ENCODE assay signal across 8 cellular contexts in the genomic region with DNA sequence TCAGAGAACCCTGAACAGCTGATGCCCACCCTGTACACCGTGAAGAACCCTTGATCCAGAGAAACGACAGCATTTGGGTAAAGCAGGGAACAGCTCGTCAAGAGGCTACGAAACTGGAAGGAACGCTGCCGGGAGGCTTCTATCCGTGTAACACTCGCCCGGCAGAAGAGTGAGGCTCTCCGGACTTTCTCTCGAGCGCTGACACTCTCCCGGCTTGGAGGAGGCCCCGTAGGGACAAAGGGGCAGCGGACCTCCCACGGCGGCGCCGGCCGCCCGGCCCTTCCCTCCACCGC. TPM values are rescaled to one million over a fixed set of nuclear protein-coding genes. Genes with fewer than 3 reads are reported as not detected.
DNase-seq lines count a peak whose midpoint lies in the region; ATAC-seq and TF ChIP-seq lines count a peak whose summit lies in the region.

No MANE protein-coding gene starts in this region.

- POLR2A ChIA-PET in activated CD8-positive, alpha-beta T cell treated with anti-CD3 and anti-CD28 coated beads for 36 hours (lab: Charles Lee), result interaction anchor here (1.1 to 13.4 kb wide), 6 partner anchors 15 to 74 kb away, joined by 3 to 126 read pairs (median 4); a partner anchor contains a TSS

- no peak for TF ChIP-seq CTCF in activated CD8-positive, alpha-beta T cell treated with anti-CD3 and anti-CD28 coated beads for 36 hours (IDR thresholded peaks at IDR 0.05)

- H3K36me3 Mint-ChIP-seq in activated CD8-positive, alpha-beta T cell treated with anti-CD3 and anti-CD28 coated beads for 36 hours (ENCODE audit: low read depth), result peaks cover 1% of the 10 kb centered on the region

- H3K9me3 ChIP-seq in iPS-15b (ENCODE audit: control insufficient read depth, insufficient read depth, low read length) (no peaks in the 10 kb centered on the region), subcutaneous abdominal adipose tissue (ENCODE audit: control insufficient read depth in 5 of 5, low read length in 5 of 5) (no peaks in the 10 kb centered on the region)

- peak overlapping the region; percentile 88 for H3K4me3 Mint-ChIP-seq in activated CD8-positive, alpha-beta T cell treated with anti-CD3 and anti-CD28 coated beads for 36 hours

- H3K27me3 ChIP-seq in iPS-15b (ENCODE audit: control insufficient read depth, insufficient read depth, low read length), result no peaks in the 10 kb centered on the region
- H3K27me3 ChIP-seq in subcutaneous abdominal adipose tissue (ENCODE audit: control insufficient read depth in 5 of 5, insufficient read depth in 4 of 5, low read length in 5 of 5), result no peaks in the 10 kb centered on the region

- peak overlapping the region; percentile 94 for H3K9ac ChIP-seq in iPS-15b (ENCODE audit: low read depth, low read length)
- H3K9ac ChIP-seq in subcutaneous abdominal adipose tissue (ENCODE audit: low read length in 5 of 5), result peak overlapping the region; percentile 72 to 95 (median 84)

- H3K4me1 ChIP-seq in iPS-15b (ENCODE audit: control insufficient read depth, insufficient read depth, low read length) (peaks cover 7% of the 10 kb centered on the region), subcutaneous abdominal adipose tissue (ENCODE audit: control insufficient read depth in 5 of 5, insufficient read depth in 5 of 5, low read length in 5 of 5) (peaks cover 29 to 86% (median 77%) of the 10 kb centered on the region in 5 donors)

- DNase-seq in SIG-M5 treated with dmso at 0.1 percent for 504 hours (lab: John Stamatoyannopoulos, UW; ENCODE audit: unreplicated experiment) (peak; percentile 43), SIG-M5 (lab: John Stamatoyannopoulos, UW) (no peak), RPMI8226 (no peak), cerebellar cortex (ENCODE audit: low spot score) (no peak)
- no peak for DNase-seq in activated CD8-positive, alpha-beta T cell treated with anti-CD3 and anti-CD28 coated beads for 36 hours

- no peaks in the 10 kb centered on the region for H3K27me3 Mint-ChIP-seq in activated CD8-positive, alpha-beta T cell treated with anti-CD3 and anti-CD28 coated beads for 36 hours

- CTCF ChIA-PET in activated CD8-positive, alpha-beta T cell treated with anti-CD3 and anti-CD28 coated beads for 36 hours (lab: Charles Lee), result interaction anchor here (0.8 to 3.4 kb wide), 5 partner anchors 15 to 74 kb away, joined by 3 to 10 read pairs (median 5); a partner anchor contains a TSS

- peak overlapping the region; percentile 80 for H3K27ac Mint-ChIP-seq in activated CD8-positive, alpha-beta T cell treated with anti-CD3 and anti-CD28 coated beads for 36 hours

- H3K4me3 ChIP-seq in iPS-15b (ENCODE audit: low read depth, low read length), result peak overlapping the region; percentile 99
- peak overlapping the region; percentile 76 to 97 (median 81) for H3K4me3 ChIP-seq in subcutaneous abdominal adipose tissue (ENCODE audit: low read depth in 1 of 5, low read length in 5 of 5)

- H3K9me3 Mint-ChIP-seq in activated CD8-positive, alpha-beta T cell treated with anti-CD3 and anti-CD28 coated beads for 36 hours, result no peaks in the 10 kb centered on the region

- H3K4me1 Mint-ChIP-seq in activated CD8-positive, alpha-beta T cell treated with anti-CD3 and anti-CD28 coated beads for 36 hours (ENCODE audit: low read depth), result peaks cover 39% of the 10 kb centered on the region

- intact Hi-C loops in activated CD8-positive, alpha-beta T cell treated with anti-CD3 and anti-CD28 coated beads for 36 hours (cut with micrococcal nuclease), result no loop called here

- peak overlapping the region; percentile 86 for H3K27ac ChIP-seq in subcutaneous abdominal adipose tissue (ENCODE audit: low read depth, low read length)

- no peak for ATAC-seq in activated CD8-positive, alpha-beta T cell treated with anti-CD3 and anti-CD28 coated beads for 36 hours
- no peak for ATAC-seq in GM21717 (IDR thresholded peaks at IDR 0.05; ENCODE audit: unreplicated experiment)

- H3K36me3 ChIP-seq in iPS-15b (ENCODE audit: control insufficient read depth, insufficient read depth, low read length), result peaks cover 39% of the 10 kb centered on the region
- peaks cover 0 to 46% (median 44%) of the 10 kb centered on the region in 5 donors for H3K36me3 ChIP-seq in subcutaneous abdominal adipose tissue (ENCODE audit: control insufficient read depth in 5 of 5, insufficient read depth in 5 of 5, low read length in 5 of 5)

RNA-seq across cellular contexts. Expression of a gene that starts 1.7 kb away (rescaled TPM):
- total RNA-seq in activated CD8-positive, alpha-beta T cell treated with anti-CD3 and anti-CD28 coated beads for 36 hours, result 1 to 10 TPM; 3.9 to 4.1 TPM

RNA-seq across cellular contexts. Expression of a gene that starts 7.2 kb away (rescaled TPM):
- 10 to 100 TPM; 16.7 to 19.5 TPM for total RNA-seq in activated CD8-positive, alpha-beta T cell treated with anti-CD3 and anti-CD28 coated beads for 36 hours

RNA-seq across cellular contexts. Expression of a gene that starts 17.4 kb away (rescaled TPM):
- total RNA-seq in activated CD8-positive, alpha-beta T cell treated with anti-CD3 and anti-CD28 coated beads for 36 hours, result not detected

RNA-seq across cellular contexts. Expression of a gene that starts 19.8 kb away (rescaled TPM):
- total RNA-seq in activated CD8-positive, alpha-beta T cell treated with anti-CD3 and anti-CD28 coated beads for 36 hours, result 10 to 100 TPM; 75.8 to 76.5 TPM

RNA-seq across cellular contexts. Expression of a gene that starts 21.6 kb away (rescaled TPM):
- 1 to 10 TPM; 3.3 to 4.1 TPM for total RNA-seq in activated CD8-positive, alpha-beta T cell treated with anti-CD3 and anti-CD28 coated beads for 36 hours
